ENCODE assay signal across 27 cellular contexts in genomic region chr4:178598672-178599071, GRCh38.
"Had no signal": no experiment of that assay in that cellular context is flagged by ENCODE, and none has a peak within 500 bp of the region (broad histone marks: within the 10 kb centered on the region; RNA-seq: fewer than 3 reads in every experiment).

No MANE protein-coding gene starts in this region.

- ATAC-seq: naive thymus-derived CD4-positive, alpha-beta T cell; natural killer cell; psoas muscle; right cardiac atrium; sciatic nerve; stimulated activated memory B cell treated with anti-CD40 and anti-IgM and Interleukin-4, amounts not matched to agents 10 μg/mL and 1 μg/mL and 100 μg/mL, for 72 hours had no signal

- H3K36me3 ChIP-seq: neural progenitor cell, ovary, spleen, stomach, thoracic aorta, thyroid gland, tibial nerve, upper lobe of left lung, uterus had no signal

- H3K9ac ChIP-seq: neural progenitor cell, parathyroid adenoma had no signal

- H3K4me3 ChIP-seq: neural progenitor cell, ovary, psoas muscle, skin epidermis, smooth muscle cell, spleen, stomach, thoracic aorta, thyroid gland, tibial nerve, upper lobe of left lung, uterus had no signal

- H3K27ac ChIP-seq: neural progenitor cell, ovary, parathyroid adenoma, psoas muscle, skin epidermis, spleen, stomach, thoracic aorta, thyroid gland, tibial nerve, upper lobe of left lung, uterus had no signal

- H3K4me1 ChIP-seq: neural progenitor cell, parathyroid adenoma, psoas muscle, spleen, stomach, thyroid gland, tibial nerve, upper lobe of left lung, uterus had no signal

- H3K79me2 ChIP-seq: parathyroid adenoma had no signal

- DNase-seq: naive thymus-derived CD4-positive, alpha-beta T cell; natural killer cell; occipital lobe; ovary; posterior cingulate gyrus; psoas muscle; right cardiac atrium; spleen; stimulated activated CD4-positive, alpha-beta T cell treated with anti-CD3 and anti-CD28 coated beads, Interleukin-12 subunit alpha, Interleukin-12 subunit beta, amount 100 ng/mL, for 4 hours; stimulated activated CD4-positive, alpha-beta T cell treated with anti-CD3 and anti-CD28 coated beads, Interleukin-1b, Interleukin-23, amount 100 ng/mL, for 48 hours; stimulated activated CD4-positive, alpha-beta T cell treated with anti-CD3 and anti-CD28 coated beads, Interleukin-4, amount 100 ng/mL, for 1 hour; stimulated activated CD4-positive, alpha-beta T cell treated with anti-CD3 and anti-CD28 coated beads, Interleukin-4, amount 100 ng/mL, for 4 hours; stimulated activated CD8-positive, alpha-beta memory T cell treated with anti-CD3 and anti-CD28 coated beads, Interleukin-4, amount 100 ng/mL, for 48 hours; stimulated activated naive CD4-positive, alpha-beta T cell; stomach; thyroid gland; trophoblast cell; upper lobe of left lung; uterus had no signal

- H2AFZ ChIP-seq: neural progenitor cell, parathyroid adenoma had no signal

- H3K27me3 ChIP-seq: neural progenitor cell, ovary, spleen, stomach, thyroid gland, tibial nerve, upper lobe of left lung, uterus had no signal

- H3K4me2 ChIP-seq: neural progenitor cell, smooth muscle cell had no signal

- H3K9me3 ChIP-seq: ovary, psoas muscle, thoracic aorta, thyroid gland, uterus had no signal
